In genomic region chr13:44422755-44423643, GRCh38 we compare ENCODE assay signal across 20 cellular contexts. TPM values are rescaled to one million over a fixed set of nuclear protein-coding genes. Genes with fewer than 3 reads are reported as not detected.
DNase-seq lines count a peak whose midpoint lies in the region; ATAC-seq, FAIRE-seq and TF ChIP-seq lines count a peak whose summit lies in the region.
"Had no signal": no experiment of that assay in that cellular context is flagged by ENCODE, and none has a peak within 500 bp of the region (broad histone marks: within the 10 kb centered on the region; RNA-seq: fewer than 3 reads in every experiment).

No MANE protein-coding gene starts in this region.

- intact Hi-C loops in sciatic nerve (cut with DNase I): no loop called here

- H3K4me3 Mint-ChIP-seq in nephron: peak overlapping the region in 2 of 3 experiments; percentile 6 to 8
- H3K4me3 Mint-ChIP-seq: CD8-positive, alpha-beta T cell; mesothelial cell of epicardium had no signal

- H3K9me3 ChIP-seq in BLaER1: peaks cover 8% of the 10 kb centered on the region
- H3K9me3 ChIP-seq: thyroid gland had no signal

- no peak overlapping the region for H3K4me3 ChIP-seq in BLaER1
- no peak overlapping the region for H3K4me3 ChIP-seq in brain microvascular endothelial cell (ENCODE audit: low read depth, low read length)
- H3K4me3 ChIP-seq: thyroid gland had no signal

- no peaks in the 10 kb centered on the region for H3K36me3 ChIP-seq in BLaER1
- no peaks in the 10 kb centered on the region for H3K36me3 ChIP-seq in brain microvascular endothelial cell (replicated peaks)
- H3K36me3 ChIP-seq: thyroid gland had no signal

- no peak for ATAC-seq in sciatic nerve
- ATAC-seq: CD8-positive, alpha-beta T cell; foreskin keratinocyte had no signal

- peak overlapping the region; percentile 50 for H3K4me2 ChIP-seq in BLaER1

- TF ChIP-seq CTCF in nephron (IDR thresholded peaks at IDR 0.05; ENCODE audit: unreplicated experiment in 3 of 3): no peak
- no peak for TF ChIP-seq CTCF in brain microvascular endothelial cell (IDR thresholded peaks at IDR 0.05; ENCODE audit: low read depth, low read length, missing control alignments)

- H4K20me1 ChIP-seq in BLaER1: no peaks in the 10 kb centered on the region

- peaks cover 46% of the 10 kb centered on the region for H3K4me1 ChIP-seq in BLaER1
- H3K4me1 ChIP-seq: foreskin keratinocyte had no signal

- H3K9ac ChIP-seq in BLaER1: no peak overlapping the region; the same call in 1 of the 2 replicates

- peak overlapping the region; percentile 60 to 95 (median 62) for H3K27ac Mint-ChIP-seq in nephron
- H3K27ac Mint-ChIP-seq: activated naive CD4-positive, alpha-beta T cell treated with anti-CD3 and anti-CD28 coated beads, Interleukin-2, amount 50 U/mL, for 72 hours; CD8-positive, alpha-beta T cell; mesothelial cell of epicardium had no signal

- in situ Hi-C loops in brain microvascular endothelial cell (cut with HindIII; ENCODE audit: low pct_ligation_motif_present, low sequenced_read_pairs): no loop called here

- H3K4me1 Mint-ChIP-seq in nephron: peaks cover 21% of the 10 kb centered on the region

- TF ChIP-seq POLR2A in GM12892 (IDR thresholded peaks at IDR 0.05; ENCODE audit: low read depth, low read length): no peak

- peaks cover 3% of the 10 kb centered on the region for H3K9me3 Mint-ChIP-seq in nephron
- H3K9me3 Mint-ChIP-seq: activated naive CD4-positive, alpha-beta T cell treated with anti-CD3 and anti-CD28 coated beads, Interleukin-2, amount 50 U/mL, for 72 hours; CD8-positive, alpha-beta T cell had no signal

- peak overlapping the region; percentile 6; the same call in 1 of the 2 replicates for H3K27ac ChIP-seq in BLaER1
- no peak overlapping the region for H3K27ac ChIP-seq in brain microvascular endothelial cell
- H3K27ac ChIP-seq: foreskin keratinocyte, thyroid gland had no signal

- no peaks in the 10 kb centered on the region for H3K27me3 ChIP-seq in BLaER1
- no peaks in the 10 kb centered on the region for H3K27me3 ChIP-seq in brain microvascular endothelial cell (replicated peaks)
- H3K27me3 ChIP-seq: foreskin keratinocyte, thyroid gland had no signal

- peaks cover 13% of the 10 kb centered on the region for H3K27me3 Mint-ChIP-seq in nephron (ENCODE audit: low read depth)

- DNase-seq in DMS53 treated with DMSO at 0.1 percent for 48 hours (lab: John Stamatoyannopoulos, UW; ENCODE audit: unreplicated experiment) (peak; percentile 20), dermis blood vessel endothelial cell (peak; percentile 83), brain microvascular endothelial cell (no peak), sciatic nerve (ENCODE audit: low spot score) (no peak), GM12892 (ENCODE audit: insufficient read length) (no peak), NOMO-1 treated with dmso at 0.1 percent for 144 hours (lab: John Stamatoyannopoulos, UW; ENCODE audit: unreplicated experiment) (no peak)
- DNase-seq: activated T-cell treated with anti-CD3 and anti-CD28 coated beads, Interleukin-2, amount 50 U/mL, for 1 hour; CD8-positive, alpha-beta T cell; foreskin keratinocyte; Karpas-422; NCI-H187 treated with DMSO at 0.1 percent for 48 hours; T-helper 1 cell; thyroid gland had no signal

- FAIRE-seq in GM12892 (lab: Jason Lieb, UNC): no peak
- FAIRE-seq: colon, endothelial cell of umbilical vein, keratinocyte had no signal

- H3K36me3 Mint-ChIP-seq in nephron (ENCODE audit: low read depth): no peaks in the 10 kb centered on the region
- H3K36me3 Mint-ChIP-seq: activated naive CD4-positive, alpha-beta T cell treated with anti-CD3 and anti-CD28 coated beads, Interleukin-2, amount 50 U/mL, for 72 hours; CD8-positive, alpha-beta T cell had no signal

RNA-seq across cellular contexts. Expression of gene SERP2, which starts 49.4 kb away (rescaled TPM):
- 1.4 and 1.5 TPM in 2 replicates for total RNA-seq in dermis blood vessel endothelial cell
- total RNA-seq in sciatic nerve: 9.6 TPM
- not detected for polyA plus RNA-seq in GM12892 (2012; ENCODE audit: missing spikeins)
- total RNA-seq: CD8-positive, alpha-beta T cell; endothelial cell of umbilical vein had no signal

Comparison
In these comparisons a context has a peak if more than half of its experiments do, and no peak if none do; other contexts are left out.
1. DNase-seq: peak in DMS53 treated with DMSO at 0.1 percent for 48 hours (single experiment) and dermis blood vessel endothelial cell (single experiment); none in brain microvascular endothelial cell (single experiment), sciatic nerve (single experiment), GM12892 (single experiment) and NOMO-1 treated with dmso at 0.1 percent for 144 hours (single experiment).